Comparison of ENCODE assay signal across 18 cellular contexts in the genomic region with DNA sequence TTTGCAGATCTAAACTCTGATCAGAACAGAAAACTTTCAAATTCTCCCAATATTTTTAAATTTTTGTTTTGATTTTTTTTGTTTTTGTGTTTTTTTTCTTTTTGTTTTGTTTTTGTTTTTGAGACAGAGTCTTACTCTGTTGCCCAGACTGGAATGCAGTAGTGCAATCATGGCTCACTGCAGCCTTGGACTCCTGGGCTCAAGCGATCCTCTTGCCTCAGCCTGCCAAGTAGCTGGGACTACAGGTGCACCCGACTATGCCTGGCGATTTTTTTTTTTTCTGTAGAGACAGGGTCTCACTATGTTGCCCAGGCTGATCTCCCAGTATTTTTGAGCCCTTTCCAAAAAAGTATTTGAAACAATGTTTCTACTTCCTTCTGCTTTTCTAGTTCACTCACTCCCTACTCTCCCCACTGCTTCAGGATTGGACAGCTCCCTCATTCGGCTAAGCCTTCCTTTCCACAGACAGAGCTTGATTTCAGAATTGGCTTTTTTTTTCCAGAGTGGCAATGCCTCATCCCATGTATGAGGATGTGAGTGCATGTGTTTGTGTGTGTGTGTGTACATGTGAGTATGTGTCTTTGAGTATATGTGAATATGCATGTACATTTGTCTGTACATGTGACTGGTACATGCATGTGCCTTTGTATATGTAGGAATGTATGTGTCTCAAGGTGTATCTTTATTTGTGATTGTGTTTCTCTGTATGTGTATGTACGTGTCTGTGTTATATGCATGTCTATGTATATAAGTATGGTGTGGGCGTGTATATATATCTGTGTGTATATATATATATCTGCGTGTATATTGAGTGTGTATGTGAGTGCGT. TPM values are rescaled to one million over a fixed set of nuclear protein-coding genes. Genes with fewer than 3 reads are reported as not detected.
DNase-seq lines count a peak whose midpoint lies in the region; ATAC-seq, FAIRE-seq and TF ChIP-seq lines count a peak whose summit lies in the region.
"Had no signal": no experiment of that assay in that cellular context is flagged by ENCODE, and none has a peak within 500 bp of the region (broad histone marks: within the 10 kb centered on the region; RNA-seq: fewer than 3 reads in every experiment).

No MANE protein-coding gene starts in this region.

- in situ Hi-C loops in GM13976 (cut with MboI; ENCODE audit: low sequenced_read_pairs, unreplicated experiment) = no loop called here

- no peak for ATAC-seq in WTC11
- no peak for ATAC-seq in HG02970 (IDR thresholded peaks at IDR 0.05; ENCODE audit: low FRiP score, unreplicated experiment)
- ATAC-seq in GM21576 (IDR thresholded peaks at IDR 0.05; ENCODE audit: unreplicated experiment) = no peak
- ATAC-seq: activated naive CD8-positive, alpha-beta T cell treated with anti-CD3 and anti-CD28 coated beads, Interleukin-2, amount 50 U/mL, for 24 hours had no signal

- CTCF ChIA-PET in WTC11 (lab: Charles Lee) = interaction anchor here (0.6 to 2.0 kb wide), 8 partner anchors 8 to 258 kb away, joined by 3 to 9 read pairs (median 4); no protein-coding TSS in a partner anchor

- peak; percentile 50 for DNase-seq in AG20443 (ENCODE audit: low spot score)
- DNase-seq in HTR-8/SVneo (ENCODE audit: insufficient read length, low spot score) = no peak
- DNase-seq in WTC11 (ENCODE audit: low spot score) = no peak
- peak; percentile 30 for DNase-seq in iris pigment epithelial cell (ENCODE audit: low read depth)
- DNase-seq in NCI-H1092 treated with DMSO at 0.1 percent for 48 hours (lab: John Stamatoyannopoulos, UW) = no peak
- DNase-seq in GM13976 (ENCODE audit: low spot score) = no peak
- DNase-seq: activated CD4-positive, CD25-positive, alpha-beta regulatory T cell treated with anti-CD3 and anti-CD28 coated beads, Interleukin-2, amount 50 U/mL, for 72 hours; activated naive CD8-positive, alpha-beta T cell treated with anti-CD3 and anti-CD28 coated beads, Interleukin-2, amount 50 U/mL, for 24 hours; BE2C; GDM1; NCI-H1417 treated with DMSO at 0.1 percent for 48 hours; NCI-H748 treated with DMSO at 0.1 percent for 48 hours; small intestine had no signal

- no peak overlapping the region for H3K27ac Mint-ChIP-seq in WTC11
- H3K27ac Mint-ChIP-seq: activated naive CD8-positive, alpha-beta T cell treated with anti-CD3 and anti-CD28 coated beads, Interleukin-2, amount 50 U/mL, for 24 hours; activated T-helper 2 cell treated with anti-CD3 and anti-CD28 coated beads, Interferon-gamma antibody, Interleukin-2, Interleukin-4, amounts not matched to agents 10 μg/mL and 5 μg/mL and 100 μg/mL, durations not matched to agents 14 hours and 24 hours and 36 hours; T-helper 1 cell treated with Interleukin-12 subunit alpha and Interleukin-12 subunit beta and Interleukin-4 antibody, amounts not matched to agents 30 μg/mL and 1 μg/mL, for 36 hours had no signal

- POLR2A ChIA-PET in WTC11 (lab: Charles Lee) = interaction anchor here (0.6 kb wide), 1 partner anchor 30 kb away, joined by 3 read pairs; no protein-coding TSS in a partner anchor

- H3K27me3 Mint-ChIP-seq in WTC11 (ENCODE audit: low read depth) = peaks cover 13% of the 10 kb centered on the region

- FAIRE-seq in HTR-8/SVneo (lab: Jason Lieb, UNC) = peak; percentile 48
- FAIRE-seq: GM12892, small intestine had no signal

- no peaks in the 10 kb centered on the region for H3K36me3 Mint-ChIP-seq in WTC11

- TF ChIP-seq CTCF in WTC11 (IDR thresholded peaks at IDR 0.05) = no peak
- no peak for TF ChIP-seq CTCF in GM13976 (IDR thresholded peaks at IDR 0.05; ENCODE audit: borderline replicate concordance, control extremely low read depth, extremely low read depth, insufficient read depth, missing control alignments)

- H3K4me1 Mint-ChIP-seq in WTC11 = peaks cover 83% of the 10 kb centered on the region
- H3K4me1 Mint-ChIP-seq: activated naive CD8-positive, alpha-beta T cell treated with anti-CD3 and anti-CD28 coated beads, Interleukin-2, amount 50 U/mL, for 24 hours had no signal

- no peak overlapping the region for H3K4me3 Mint-ChIP-seq in WTC11
- H3K4me3 Mint-ChIP-seq: activated naive CD8-positive, alpha-beta T cell treated with anti-CD3 and anti-CD28 coated beads, Interleukin-2, amount 50 U/mL, for 24 hours; T-helper 1 cell treated with Interleukin-12 subunit alpha and Interleukin-12 subunit beta and Interleukin-4 antibody, amounts not matched to agents 30 μg/mL and 1 μg/mL, for 36 hours had no signal

- no peaks in the 10 kb centered on the region for H3K9me3 Mint-ChIP-seq in WTC11
- H3K9me3 Mint-ChIP-seq: activated naive CD8-positive, alpha-beta T cell treated with anti-CD3 and anti-CD28 coated beads, Interleukin-2, amount 50 U/mL, for 24 hours; activated T-helper 2 cell treated with anti-CD3 and anti-CD28 coated beads, Interferon-gamma antibody, Interleukin-2, Interleukin-4, amounts not matched to agents 10 μg/mL and 5 μg/mL and 100 μg/mL, durations not matched to agents 14 hours and 24 hours and 36 hours; T-helper 1 cell treated with Interleukin-12 subunit alpha and Interleukin-12 subunit beta and Interleukin-4 antibody, amounts not matched to agents 30 μg/mL and 1 μg/mL, for 36 hours had no signal

TF ChIP-seq in WTC11, 78 proteins besides CTCF, POLR2A, EP300 and RAD21:
- TF ChIP-seq NFE2L1 (CRISPR knock-in tag; IDR thresholded peaks at IDR 0.05) (peak; percentile 50; the same call in 1 of the 2 replicates), NFYB (CRISPR knock-in tag; conservative IDR thresholded peaks at IDR 0.05; ENCODE audit: low read depth) (no peak), ZNF121 (CRISPR knock-in tag; IDR thresholded peaks at IDR 0.05) (peak; percentile 84; the same call in 1 of the 2 replicates)

RNA-seq across cellular contexts. Expression of gene LHX4, which starts 11.9 kb away (rescaled TPM):
- 7.7 to 19.2 TPM (median 9.2 TPM) in 3 replicates for total RNA-seq in WTC11 (2021)
- total RNA-seq: activated T-helper 2 cell treated with anti-CD3 and anti-CD28 coated beads, Interferon-gamma antibody, Interleukin-2, Interleukin-4, amounts not matched to agents 10 μg/mL and 5 μg/mL and 100 μg/mL, durations not matched to agents 14 hours and 24 hours and 36 hours had no signal

Comparison
In these comparisons a context has a peak if more than half of its experiments do, and no peak if none do; other contexts are left out.
1. DNase-seq: peak in AG20443 (single experiment) and iris pigment epithelial cell (single experiment); none in HTR-8/SVneo (single experiment), WTC11 (single experiment), NCI-H1092 treated with DMSO at 0.1 percent for 48 hours (single experiment) and GM13976 (single experiment).